ENCODE assay signal across 23 cellular contexts in the genomic region with DNA sequence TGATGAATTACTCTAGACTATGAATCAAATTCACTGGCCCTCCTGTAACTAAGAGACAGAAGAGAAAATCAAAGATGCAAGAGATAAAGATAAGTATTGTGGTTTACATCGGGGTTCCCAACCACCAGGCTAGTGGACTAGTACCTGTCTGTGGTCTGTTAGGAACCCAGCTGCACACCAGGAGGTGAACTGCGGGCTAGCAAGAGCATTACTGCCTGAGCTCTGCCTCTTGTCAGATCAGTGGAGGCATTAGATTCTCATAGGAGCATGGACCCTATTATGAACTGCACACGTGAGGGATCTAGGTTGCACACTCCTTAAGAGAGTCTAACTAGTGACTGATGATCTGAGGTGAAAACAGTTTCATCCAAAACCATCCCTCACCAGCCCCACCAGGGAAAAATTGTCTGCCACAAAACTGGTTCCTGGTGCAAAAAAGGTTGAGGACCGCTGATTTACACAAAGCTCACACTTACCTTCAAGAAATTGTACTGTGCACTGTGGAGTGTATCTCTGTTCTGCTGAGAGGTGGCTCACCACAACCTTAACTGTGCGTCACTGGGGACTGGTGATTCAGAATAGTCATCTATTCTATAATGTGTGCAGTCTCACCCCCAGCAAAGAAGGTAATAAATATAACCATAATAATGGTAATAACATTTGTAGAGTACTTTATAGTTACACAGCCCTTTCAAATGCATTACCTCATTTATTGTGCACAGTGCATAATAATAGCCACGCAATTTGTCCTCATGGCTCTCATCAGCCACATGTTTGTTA. TPM values are rescaled to one million over a fixed set of nuclear protein-coding genes. Genes with fewer than 3 reads are reported as not detected.
A peak's percentile ranks its signal among the peaks of the same experiment; 100 is the strongest.
DNase-seq lines count a peak whose midpoint lies in the region; ATAC-seq, FAIRE-seq and TF ChIP-seq lines count a peak whose summit lies in the region.
"Had no signal": no experiment of that assay in that cellular context is flagged by ENCODE, and none has a peak within 500 bp of the region (broad histone marks: within the 10 kb centered on the region; RNA-seq: fewer than 3 reads in every experiment).

No MANE protein-coding gene starts in this region.

- WGBS in smooth muscle cell (ENCODE audit: low lambda C conversion rate), result 87% methylated on average over 6 of the region's 6 CpGs

- POLR2A ChIA-PET in activated CD8-positive, alpha-beta T cell treated with anti-CD3 and anti-CD28 coated beads for 36 hours (lab: Charles Lee), result interaction anchor here (0.8 to 1.7 kb wide), 2 partner anchors 28 to 61 kb away, joined by 4 to 7 read pairs; no protein-coding TSS in a partner anchor

- no peak for FAIRE-seq in GM19239 (lab: Jason Lieb, UNC)
- FAIRE-seq: endothelial cell of umbilical vein had no signal

- H3K27me3 ChIP-seq in smooth muscle cell (ENCODE audit: low read depth), result no peaks in the 10 kb centered on the region
- H3K27me3 ChIP-seq: gastroesophageal sphincter, Peyer's patch, thyroid gland had no signal

- H3K4me1 Mint-ChIP-seq in activated T-cell treated with anti-CD3 and anti-CD28 coated beads, Interleukin-2, amount 50 U/mL, for 4 hours (ENCODE audit: low read depth), result peaks cover 18% of the 10 kb centered on the region
- peaks cover 23% of the 10 kb centered on the region for H3K4me1 Mint-ChIP-seq in activated CD8-positive, alpha-beta T cell treated with anti-CD3 and anti-CD28 coated beads for 36 hours (ENCODE audit: low read depth)

- H3K27me3 Mint-ChIP-seq in activated T-cell treated with anti-CD3 and anti-CD28 coated beads, Interleukin-2, amount 50 U/mL, for 4 hours (ENCODE audit: low read depth), result no peaks in the 10 kb centered on the region
- no peaks in the 10 kb centered on the region for H3K27me3 Mint-ChIP-seq in activated CD8-positive, alpha-beta T cell treated with anti-CD3 and anti-CD28 coated beads for 36 hours
- H3K27me3 Mint-ChIP-seq: activated T-cell treated with anti-CD3 and anti-CD28 coated beads, Interleukin-2, amount 50 U/mL, for 24 hours had no signal

- DNase-seq in activated T-cell treated with anti-CD3 and anti-CD28 coated beads, Interleukin-2, amount 50 U/mL, for 4 hours, result no peak
- DNase-seq in activated T-cell treated with anti-CD3 and anti-CD28 coated beads, Interleukin-2, amount 50 U/mL, for 1 hour, result no peak
- peak; percentile 46 for DNase-seq in activated CD8-positive, alpha-beta T cell treated with anti-CD3 and anti-CD28 coated beads for 36 hours
- DNase-seq in smooth muscle cell (lab: John Stamatoyannopoulos, UW; ENCODE audit: unreplicated experiment) (no peak), anterior cingulate cortex (lab: John Stamatoyannopoulos, UW) (no peak), iPS-NIHi11 (ENCODE audit: low spot score) (no peak), GM19239 (ENCODE audit: insufficient read length, low spot score) (no peak)
- DNase-seq: activated T-cell treated with anti-CD3 and anti-CD28 coated beads, Interleukin-2, amount 50 U/mL, for 24 hours; COR-L47; Karpas-422; NCI-H1694 treated with DMSO at 0.1 percent for 48 hours; NCI-H524 treated with DMSO at 0.1 percent for 48 hours; Peyer's patch; right cardiac atrium; stimulated activated CD4-positive, alpha-beta T cell treated with anti-CD3 and anti-CD28 coated beads, Interleukin-2, amount 100 ng/mL, for 24 hours; SW 1271; thyroid gland had no signal

- no peak overlapping the region for H3K4me3 Mint-ChIP-seq in activated T-cell treated with anti-CD3 and anti-CD28 coated beads, Interleukin-2, amount 50 U/mL, for 4 hours
- H3K4me3 Mint-ChIP-seq in activated CD8-positive, alpha-beta T cell treated with anti-CD3 and anti-CD28 coated beads for 36 hours, result no peak overlapping the region
- H3K4me3 Mint-ChIP-seq: activated T-cell treated with anti-CD3 and anti-CD28 coated beads, Interleukin-2, amount 50 U/mL, for 24 hours; immature natural killer cell had no signal

- no peaks in the 10 kb centered on the region for H3K36me3 ChIP-seq in smooth muscle cell (ENCODE audit: low read depth)
- H3K36me3 ChIP-seq: gastroesophageal sphincter, Peyer's patch, thyroid gland had no signal

- CTCF ChIA-PET in activated CD8-positive, alpha-beta T cell treated with anti-CD3 and anti-CD28 coated beads for 36 hours (lab: Charles Lee), result interaction anchor here (0.7 to 1.2 kb wide), 2 partner anchors 20 to 27 kb away, joined by 3 read pairs; no protein-coding TSS in a partner anchor

- H2AFZ ChIP-seq in smooth muscle cell (ENCODE audit: low read depth), result no peak overlapping the region

- no peak for TF ChIP-seq CTCF in activated CD8-positive, alpha-beta T cell treated with anti-CD3 and anti-CD28 coated beads for 36 hours (IDR thresholded peaks at IDR 0.05)
- TF ChIP-seq CTCF in smooth muscle cell (IDR thresholded peaks at IDR 0.05; ENCODE audit: borderline replicate concordance, insufficient read depth, poor library complexity, severe bottlenecking), result no peak

- no peak overlapping the region for H3K4me3 ChIP-seq in smooth muscle cell
- H3K4me3 ChIP-seq: gastroesophageal sphincter, lung, Peyer's patch, thyroid gland had no signal

- peak overlapping the region; percentile 34 for H3K9ac ChIP-seq in smooth muscle cell (ENCODE audit: low read depth)

- peaks cover 4% of the 10 kb centered on the region for H3K9me3 ChIP-seq in smooth muscle cell (replicated peaks; ENCODE audit: low read depth)
- H3K9me3 ChIP-seq: Peyer's patch, thyroid gland had no signal

- ATAC-seq in activated T-cell treated with anti-CD3 and anti-CD28 coated beads, Interleukin-2, amount 50 U/mL, for 4 hours, result peak; percentile 74 to 91
- ATAC-seq in HG03066 (IDR thresholded peaks at IDR 0.05; ENCODE audit: low read depth, unreplicated experiment), result peak; percentile 56
- peak; percentile 91 for ATAC-seq in activated CD8-positive, alpha-beta T cell treated with anti-CD3 and anti-CD28 coated beads for 36 hours
- ATAC-seq: gastroesophageal sphincter, right cardiac atrium had no signal

- peaks cover 8% of the 10 kb centered on the region for H3K4me1 ChIP-seq in smooth muscle cell (ENCODE audit: low read depth)
- H3K4me1 ChIP-seq: gastroesophageal sphincter, Peyer's patch, thyroid gland had no signal

- peak overlapping the region; percentile 78 for H3K27ac ChIP-seq in smooth muscle cell (ENCODE audit: low read depth)
- H3K27ac ChIP-seq: gastroesophageal sphincter, HL-60, Peyer's patch, thyroid gland had no signal

- H3K36me3 Mint-ChIP-seq in activated T-cell treated with anti-CD3 and anti-CD28 coated beads, Interleukin-2, amount 50 U/mL, for 4 hours (ENCODE audit: insufficient read depth), result peaks cover 3% of the 10 kb centered on the region
- H3K36me3 Mint-ChIP-seq in activated CD8-positive, alpha-beta T cell treated with anti-CD3 and anti-CD28 coated beads for 36 hours (ENCODE audit: low read depth), result peaks cover 8% of the 10 kb centered on the region
- H3K36me3 Mint-ChIP-seq: immature natural killer cell had no signal

- intact Hi-C loops in activated CD8-positive, alpha-beta T cell treated with anti-CD3 and anti-CD28 coated beads for 36 hours (cut with micrococcal nuclease), result no loop called here

- H3K9me3 Mint-ChIP-seq in activated T-cell treated with anti-CD3 and anti-CD28 coated beads, Interleukin-2, amount 50 U/mL, for 4 hours, result peaks cover 8% of the 10 kb centered on the region
- H3K9me3 Mint-ChIP-seq in activated CD8-positive, alpha-beta T cell treated with anti-CD3 and anti-CD28 coated beads for 36 hours, result peaks cover 8% of the 10 kb centered on the region

- H3F3A ChIP-seq in smooth muscle cell (ENCODE audit: low read depth), result no peaks in the 10 kb centered on the region

- no peaks in the 10 kb centered on the region for H4K20me1 ChIP-seq in smooth muscle cell (ENCODE audit: low read depth)

- H3K79me2 ChIP-seq in smooth muscle cell (ENCODE audit: low read depth), result no peaks in the 10 kb centered on the region

- H3K27ac Mint-ChIP-seq in activated CD8-positive, alpha-beta T cell treated with anti-CD3 and anti-CD28 coated beads for 36 hours, result no peak overlapping the region
- H3K27ac Mint-ChIP-seq: activated T-cell treated with anti-CD3 and anti-CD28 coated beads, Interleukin-2, amount 50 U/mL, for 24 hours had no signal

- H3K4me2 ChIP-seq in smooth muscle cell, result no peak overlapping the region

RNA-seq across cellular contexts. Expression of a gene that starts 59.1 kb away (rescaled TPM):
- total RNA-seq in activated T-cell treated with anti-CD3 and anti-CD28 coated beads, Interleukin-2, amount 50 U/mL, for 4 hours, result 10 to 100 TPM in 2 of 3 donors, 1 to 10 TPM in 1; 9.4 to 17.1 (median 12.4) TPM
- 10 to 100 TPM; 10.8 to 12.9 TPM for total RNA-seq in activated CD8-positive, alpha-beta T cell treated with anti-CD3 and anti-CD28 coated beads for 36 hours
- total RNA-seq in smooth muscle cell, result 78.2 and 104 TPM in 2 replicates
- polyA plus RNA-seq in smooth muscle cell, result 49.7 and 56.8 TPM in 2 replicates
